ENCODE assay signal across 1 cellular context in genomic region chr2:46273225-46273863, GRCh38.
TF ChIP-seq lines count a peak whose summit lies in the region.

No MANE protein-coding gene starts in this region.

TF ChIP-seq in HepG2, 621 proteins besides CTCF, POLR2A, EP300 and RAD21 (continues in another document):
- TF ChIP-seq, protein P1, sequence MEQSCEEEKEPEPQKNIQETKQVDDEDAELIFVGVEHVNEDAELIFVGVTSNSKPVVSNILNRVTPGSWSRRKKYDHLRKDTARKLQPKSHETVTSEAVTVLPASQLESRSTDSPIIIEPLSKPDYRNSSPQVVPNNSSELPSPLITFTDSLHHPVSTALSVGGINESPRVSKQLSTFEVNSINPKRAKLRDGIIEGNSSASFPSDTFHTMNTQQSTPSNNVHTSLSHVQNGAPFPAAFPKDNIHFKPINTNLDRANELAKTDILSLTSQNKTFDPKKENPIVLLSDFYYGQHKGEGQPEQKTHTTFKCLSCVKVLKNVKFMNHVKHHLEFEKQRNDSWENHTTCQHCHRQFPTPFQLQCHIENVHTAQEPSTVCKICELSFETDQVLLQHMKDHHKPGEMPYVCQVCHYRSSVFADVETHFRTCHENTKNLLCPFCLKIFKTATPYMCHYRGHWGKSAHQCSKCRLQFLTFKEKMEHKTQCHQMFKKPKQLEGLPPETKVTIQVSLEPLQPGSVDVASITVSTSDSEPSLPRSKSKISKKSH (CRISPR knock-in tag; IDR thresholded peaks at IDR 0.05; ENCODE audit: borderline replicate concordance): no peak
- TF ChIP-seq SYNCRIP (IDR thresholded peaks at IDR 0.05; ENCODE audit: insufficient read depth, low read depth, low read length) (no peak), RARA (CRISPR knock-in tag; IDR thresholded peaks at IDR 0.05) (0 out of 2 replicates have a peak, but pooled peaks have one; percentile 20), KDM1A (CRISPR knock-in tag; IDR thresholded peaks at IDR 0.05) (peak; percentile 45; the same call in 1 of the 2 replicates), SALL1 (CRISPR knock-in tag; IDR thresholded peaks at IDR 0.05) (0 out of 2 replicates have a peak, but pooled peaks have one; percentile 22), SKI (IDR thresholded peaks at IDR 0.05; ENCODE audit: partially characterized antibody) (peak; percentile 16), FOXA1 (IDR thresholded peaks at IDR 0.05) (no peak), FOXA1 (CRISPR knock-in tag; IDR thresholded peaks at IDR 0.05) (peak; percentile 59), ZNF292 (CRISPR knock-in tag; IDR thresholded peaks at IDR 0.05; ENCODE audit: borderline replicate concordance, low read depth) (0 out of 2 replicates have a peak, but pooled peaks have one; percentile 41), JUND (CRISPR knock-in tag; IDR thresholded peaks at IDR 0.05) (0 out of 2 replicates have a peak, but pooled peaks have one; percentile 28), ZNF547 (CRISPR knock-in tag; IDR thresholded peaks at IDR 0.05) (no peak), GATAD2A (CRISPR knock-in tag; IDR thresholded peaks at IDR 0.05) (0 out of 2 replicates have a peak, but pooled peaks have one; percentile 12), NR2F1 (CRISPR knock-in tag; IDR thresholded peaks at IDR 0.05) (no peak), ELF1 (CRISPR knock-in tag; IDR thresholded peaks at IDR 0.05) (no peak), ARID4A (CRISPR knock-in tag; IDR thresholded peaks at IDR 0.05; ENCODE audit: borderline replicate concordance) (peak; percentile 22; the same call in 1 of the 2 replicates), ZSCAN29 (CRISPR knock-in tag; conservative IDR thresholded peaks at IDR 0.05) (0 out of 2 replicates have a peak, but pooled peaks have one; percentile 21), ZSCAN30 (CRISPR knock-in tag; IDR thresholded peaks at IDR 0.05) (no peak), ZNF367 (CRISPR knock-in tag; IDR thresholded peaks at IDR 0.05; ENCODE audit: borderline replicate concordance) (no peak), ZNF333 (CRISPR knock-in tag; IDR thresholded peaks at IDR 0.05; ENCODE audit: borderline replicate concordance) (no peak), ZNF777 (CRISPR knock-in tag; IDR thresholded peaks at IDR 0.05) (no peak), SSRP1 (CRISPR knock-in tag; IDR thresholded peaks at IDR 0.05) (0 out of 2 replicates have a peak, but pooled peaks have one; percentile 45), ZNF629 (CRISPR knock-in tag; conservative IDR thresholded peaks at IDR 0.05) (peak; percentile 95), ISL2 (CRISPR knock-in tag; IDR thresholded peaks at IDR 0.05) (no peak), ZNF792 (CRISPR knock-in tag; IDR thresholded peaks at IDR 0.05) (no peak), TEAD2 (CRISPR knock-in tag; IDR thresholded peaks at IDR 0.05) (no peak), FOXK1 (CRISPR knock-in tag; IDR thresholded peaks at IDR 0.05; ENCODE audit: borderline replicate concordance, low read depth) (no peak), FOXA3 (CRISPR knock-in tag; IDR thresholded peaks at IDR 0.05) (peak; percentile 54; the same call in 1 of the 2 replicates), FOXJ3 (CRISPR knock-in tag; IDR thresholded peaks at IDR 0.05; ENCODE audit: borderline replicate concordance) (no peak), IRF9 (CRISPR knock-in tag; IDR thresholded peaks at IDR 0.05; ENCODE audit: borderline replicate concordance) (no peak), THRA (CRISPR knock-in tag; IDR thresholded peaks at IDR 0.05; ENCODE audit: borderline replicate concordance) (no peak), ZFP82 (CRISPR knock-in tag; IDR thresholded peaks at IDR 0.05; ENCODE audit: borderline replicate concordance) (no peak), ZNF143 (CRISPR knock-in tag; IDR thresholded peaks at IDR 0.05) (no peak), WIZ (CRISPR knock-in tag; IDR thresholded peaks at IDR 0.05) (no peak), FOXO1 (CRISPR knock-in tag; IDR thresholded peaks at IDR 0.05) (no peak), ZSCAN9 (CRISPR knock-in tag; IDR thresholded peaks at IDR 0.05; ENCODE audit: borderline replicate concordance) (peak; percentile 57; the same call in 1 of the 2 replicates), MTA3 (CRISPR knock-in tag; IDR thresholded peaks at IDR 0.05) (no peak), IRX3 (CRISPR knock-in tag; IDR thresholded peaks at IDR 0.05; ENCODE audit: borderline replicate concordance, low read depth) (no peak), PTBP1 (IDR thresholded peaks at IDR 0.05; ENCODE audit: low read depth, low read length, poor library complexity, severe bottlenecking) (no peak), RELA (CRISPR knock-in tag; IDR thresholded peaks at IDR 0.05) (no peak), RBFOX2 (IDR thresholded peaks at IDR 0.05; ENCODE audit: low read depth, low read length) (no peak), RBM39 (IDR thresholded peaks at IDR 0.05; ENCODE audit: low read depth, low read length, poor library complexity, severe bottlenecking) (no peak), ZMYM2 (CRISPR knock-in tag; IDR thresholded peaks at IDR 0.05) (0 out of 2 replicates have a peak, but pooled peaks have one; percentile 40), ZMYM3 (CRISPR knock-in tag; IDR thresholded peaks at IDR 0.05) (peak; percentile 79; the same call in 1 of the 2 replicates), PATZ1 (CRISPR knock-in tag; IDR thresholded peaks at IDR 0.05) (peak; percentile 41; the same call in 1 of the 2 replicates), FOSL2 (CRISPR knock-in tag; IDR thresholded peaks at IDR 0.05) (peak; percentile 86)
- TF ChIP-seq, protein P2, sequence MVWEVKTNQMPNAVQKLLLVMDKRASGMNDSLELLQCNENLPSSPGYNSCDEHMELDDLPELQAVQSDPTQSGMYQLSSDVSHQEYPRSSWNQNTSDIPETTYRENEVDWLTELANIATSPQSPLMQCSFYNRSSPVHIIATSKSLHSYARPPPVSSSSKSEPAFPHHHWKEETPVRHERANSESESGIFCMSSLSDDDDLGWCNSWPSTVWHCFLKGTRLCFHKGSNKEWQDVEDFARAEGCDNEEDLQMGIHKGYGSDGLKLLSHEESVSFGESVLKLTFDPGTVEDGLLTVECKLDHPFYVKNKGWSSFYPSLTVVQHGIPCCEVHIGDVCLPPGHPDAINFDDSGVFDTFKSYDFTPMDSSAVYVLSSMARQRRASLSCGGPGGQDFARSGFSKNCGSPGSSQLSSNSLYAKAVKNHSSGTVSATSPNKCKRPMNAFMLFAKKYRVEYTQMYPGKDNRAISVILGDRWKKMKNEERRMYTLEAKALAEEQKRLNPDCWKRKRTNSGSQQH (CRISPR knock-in tag; IDR thresholded peaks at IDR 0.05; ENCODE audit: low read depth): no peak
- TF ChIP-seq, protein P3, sequence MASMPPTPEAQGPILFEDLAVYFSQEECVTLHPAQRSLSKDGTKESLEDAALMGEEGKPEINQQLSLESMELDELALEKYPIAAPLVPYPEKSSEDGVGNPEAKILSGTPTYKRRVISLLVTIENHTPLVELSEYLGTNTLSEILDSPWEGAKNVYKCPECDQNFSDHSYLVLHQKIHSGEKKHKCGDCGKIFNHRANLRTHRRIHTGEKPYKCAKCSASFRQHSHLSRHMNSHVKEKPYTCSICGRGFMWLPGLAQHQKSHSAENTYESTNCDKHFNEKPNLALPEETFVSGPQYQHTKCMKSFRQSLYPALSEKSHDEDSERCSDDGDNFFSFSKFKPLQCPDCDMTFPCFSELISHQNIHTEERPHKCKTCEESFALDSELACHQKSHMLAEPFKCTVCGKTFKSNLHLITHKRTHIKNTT (CRISPR knock-in tag; IDR thresholded peaks at IDR 0.05): no peak
- TF ChIP-seq, protein P4, sequence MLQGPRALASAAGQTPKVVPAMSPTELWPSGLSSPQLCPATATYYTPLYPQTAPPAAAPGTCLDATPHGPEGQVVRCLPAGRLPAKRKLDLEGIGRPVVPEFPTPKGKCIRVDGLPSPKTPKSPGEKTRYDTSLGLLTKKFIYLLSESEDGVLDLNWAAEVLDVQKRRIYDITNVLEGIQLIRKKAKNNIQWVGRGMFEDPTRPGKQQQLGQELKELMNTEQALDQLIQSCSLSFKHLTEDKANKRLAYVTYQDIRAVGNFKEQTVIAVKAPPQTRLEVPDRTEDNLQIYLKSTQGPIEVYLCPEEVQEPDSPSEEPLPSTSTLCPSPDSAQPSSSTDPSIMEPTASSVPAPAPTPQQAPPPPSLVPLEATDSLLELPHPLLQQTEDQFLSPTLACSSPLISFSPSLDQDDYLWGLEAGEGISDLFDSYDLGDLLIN (CRISPR knock-in tag; IDR thresholded peaks at IDR 0.05; ENCODE audit: borderline replicate concordance): no peak
- TF ChIP-seq, protein P5, sequence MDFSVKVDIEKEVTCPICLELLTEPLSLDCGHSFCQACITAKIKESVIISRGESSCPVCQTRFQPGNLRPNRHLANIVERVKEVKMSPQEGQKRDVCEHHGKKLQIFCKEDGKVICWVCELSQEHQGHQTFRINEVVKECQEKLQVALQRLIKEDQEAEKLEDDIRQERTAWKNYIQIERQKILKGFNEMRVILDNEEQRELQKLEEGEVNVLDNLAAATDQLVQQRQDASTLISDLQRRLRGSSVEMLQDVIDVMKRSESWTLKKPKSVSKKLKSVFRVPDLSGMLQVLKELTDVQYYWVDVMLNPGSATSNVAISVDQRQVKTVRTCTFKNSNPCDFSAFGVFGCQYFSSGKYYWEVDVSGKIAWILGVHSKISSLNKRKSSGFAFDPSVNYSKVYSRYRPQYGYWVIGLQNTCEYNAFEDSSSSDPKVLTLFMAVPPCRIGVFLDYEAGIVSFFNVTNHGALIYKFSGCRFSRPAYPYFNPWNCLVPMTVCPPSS (IDR thresholded peaks at IDR 0.05): no peak
- TF ChIP-seq, protein P6, sequence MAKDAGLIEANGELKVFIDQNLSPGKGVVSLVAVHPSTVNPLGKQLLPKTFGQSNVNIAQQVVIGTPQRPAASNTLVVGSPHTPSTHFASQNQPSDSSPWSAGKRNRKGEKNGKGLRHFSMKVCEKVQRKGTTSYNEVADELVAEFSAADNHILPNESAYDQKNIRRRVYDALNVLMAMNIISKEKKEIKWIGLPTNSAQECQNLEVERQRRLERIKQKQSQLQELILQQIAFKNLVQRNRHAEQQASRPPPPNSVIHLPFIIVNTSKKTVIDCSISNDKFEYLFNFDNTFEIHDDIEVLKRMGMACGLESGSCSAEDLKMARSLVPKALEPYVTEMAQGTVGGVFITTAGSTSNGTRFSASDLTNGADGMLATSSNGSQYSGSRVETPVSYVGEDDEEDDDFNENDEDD (CRISPR knock-in tag; IDR thresholded peaks at IDR 0.05; ENCODE audit: borderline replicate concordance): no peak
